ENCODE assay signal across 25 cellular contexts in genomic region chr17:61736438-61736837, GRCh38.
DNase-seq lines count a peak whose midpoint lies in the region; FAIRE-seq and TF ChIP-seq lines count a peak whose summit lies in the region.
"Had no signal": no experiment of that assay in that cellular context is flagged by ENCODE, and none has a peak within 500 bp of the region (broad histone marks: within the 10 kb centered on the region; RNA-seq: fewer than 3 reads in every experiment).

No MANE protein-coding gene starts in this region.

- H3K27me3 ChIP-seq in tibial artery: no peaks in the 10 kb centered on the region
- H3K27me3 ChIP-seq: BE2C, BLaER1 had no signal

- no peak overlapping the region for H3K27ac ChIP-seq in tibial artery
- H3K27ac ChIP-seq: BLaER1 had no signal

- no peak for TF ChIP-seq CTCF in tibial artery (IDR thresholded peaks at IDR 0.05)

- DNase-seq in RCC 7860 (ENCODE audit: low spot score): no peak
- DNase-seq in kidney tubule cell (ENCODE audit: low spot score): peak; percentile 21
- DNase-seq in frontal cortex (ENCODE audit: low spot score in 2 of 2): no peak
- no peak for DNase-seq in tibial artery
- DNase-seq in NCI-H2029 (lab: John Stamatoyannopoulos, UW): no peak
- DNase-seq: 8988T; ACHN; BE2C; C1 segment of cervical spinal cord; CD4-positive, alpha-beta memory T cell; CD4-positive, CD25-positive, alpha-beta regulatory T cell; CD8-positive, alpha-beta memory T cell; COR-L47; DMS 273 treated with DMSO at 0.1 percent for 48 hours; DMS153; DMS53; DMS79; DND-41; EL; GF-D8 had no signal

- intact Hi-C loops in tibial artery (cut with DNase I; ENCODE audit: low total_unique reads): no loop called here

- H3K36me3 ChIP-seq in tibial artery: no peaks in the 10 kb centered on the region
- H3K36me3 ChIP-seq: BE2C had no signal

- FAIRE-seq in RCC 7860 (lab: Jason Lieb, UNC) (peak; percentile 27), frontal cortex (lab: Jason Lieb, UNC) (no peak)
- FAIRE-seq: A204.1, G401.6, GM12892, GM18507 had no signal

- no peak overlapping the region for H3K4me3 ChIP-seq in tibial artery
- H3K4me3 ChIP-seq: BLaER1 had no signal

- no peaks in the 10 kb centered on the region for H3K4me1 ChIP-seq in tibial artery
- H3K4me1 ChIP-seq: BE2C, BLaER1 had no signal

- no peaks in the 10 kb centered on the region for H3K9me3 ChIP-seq in tibial artery
- H3K9me3 ChIP-seq: BE2C had no signal
